ENCODE assay signal across 1 cellular context in the genomic region with DNA sequence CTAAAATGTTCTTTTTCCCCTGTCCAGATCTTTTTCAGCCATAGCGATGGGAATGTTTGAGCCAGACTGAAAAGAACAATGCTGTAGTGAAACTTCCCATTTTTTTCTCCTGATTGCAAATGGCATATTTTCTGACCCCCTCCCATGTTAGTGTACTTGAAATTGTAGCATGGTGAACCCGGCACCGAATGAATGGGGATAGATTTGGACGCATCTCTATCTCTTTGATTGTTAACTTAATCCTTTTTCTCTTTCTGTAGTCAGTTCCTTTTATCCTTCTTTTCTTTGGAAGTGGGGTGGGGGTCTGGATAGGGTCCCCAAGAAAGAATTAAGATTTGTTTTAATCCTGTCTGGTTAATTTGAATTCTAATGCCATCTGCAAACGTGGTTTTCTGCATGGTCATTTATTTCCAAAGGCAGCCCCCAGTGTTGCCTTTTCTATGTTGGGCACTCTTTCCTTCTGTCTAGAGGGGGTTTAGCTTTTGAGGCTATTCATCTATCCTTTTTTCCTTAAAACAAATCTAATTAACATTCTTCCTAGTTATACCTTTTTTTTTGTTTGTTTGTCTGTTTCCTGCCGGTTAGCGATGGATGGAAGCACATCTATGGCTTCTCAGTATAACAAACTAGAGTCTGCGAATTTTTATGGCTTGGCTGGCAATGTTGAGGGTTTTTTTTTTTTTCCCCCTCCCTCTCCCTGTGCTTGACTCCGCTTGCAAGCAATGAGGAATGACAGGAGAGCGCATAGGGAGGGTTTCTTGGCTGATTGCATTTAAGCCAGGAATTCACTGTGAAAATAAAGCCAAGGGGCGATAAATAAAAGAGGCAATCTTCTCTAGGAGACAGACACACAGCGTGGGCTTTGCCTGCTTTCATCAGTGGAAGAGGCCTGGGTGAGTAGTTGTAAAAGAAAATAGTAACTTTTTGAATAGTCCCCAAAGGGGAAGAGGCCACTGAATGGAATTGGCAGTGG.
TF ChIP-seq lines count a peak whose summit lies in the region.

No MANE protein-coding gene starts in this region.

TF ChIP-seq in H1, 55 proteins besides CTCF, POLR2A, EP300 and RAD21 (continued from another document):
- TF ChIP-seq SP2 (IDR thresholded peaks at IDR 0.05; ENCODE audit: low read length) (no peak), PHF8 (conservative IDR thresholded peaks at IDR 0.05; ENCODE audit: low read depth, low read length) (no peak)
